19 cellular contexts compared by ENCODE assay signal in genomic region chr7:94325121-94325475, GRCh38.
DNase-seq lines count a peak whose midpoint lies in the region; ATAC-seq, FAIRE-seq and TF ChIP-seq lines count a peak whose summit lies in the region.
"Had no signal": no experiment of that assay in that cellular context is flagged by ENCODE, and none has a peak within 500 bp of the region (broad histone marks: within the 10 kb centered on the region; RNA-seq: fewer than 3 reads in every experiment).

No MANE protein-coding gene starts in this region.

- H3K4me2 ChIP-seq in K562 (ENCODE audit: insufficient read depth, low read length) = no peak overlapping the region

- peaks cover 23% of the 10 kb centered on the region for H3K9me3 Mint-ChIP-seq in nephron

- no peak for TF ChIP-seq RAD21 in K562 (CRISPR knock-in tag; conservative IDR thresholded peaks at IDR 0.05 in 1 of 2, IDR thresholded peaks at IDR 0.05 in 1 of 2)

- peaks cover 46% of the 10 kb centered on the region for H3K4me1 Mint-ChIP-seq in nephron
- H3K4me1 Mint-ChIP-seq: IgD-negative memory B cell had no signal

- H3K27me3 ChIP-seq in left ventricle myocardium inferior (ENCODE audit: low read depth) = no peaks in the 10 kb centered on the region
- H3K27me3 ChIP-seq in right atrium auricular region = no peaks in the 10 kb centered on the region
- no peaks in the 10 kb centered on the region for H3K27me3 ChIP-seq in K562 (ENCODE audit: control insufficient read depth in 2 of 2, insufficient read depth in 2 of 2, low read length in 2 of 2)

- no peaks in the 10 kb centered on the region for H4K20me1 ChIP-seq in K562 (replicated peaks; ENCODE audit: control insufficient read depth, insufficient read depth, low read length)

- no peak overlapping the region for H2AFZ ChIP-seq in K562 (ENCODE audit: low read depth, low read length)

- H3K27ac Mint-ChIP-seq in nephron = peak overlapping the region; percentile 71 to 91 (median 89)
- H3K27ac Mint-ChIP-seq: IgD-negative memory B cell had no signal

- H3K79me2 ChIP-seq in K562 (ENCODE audit: control insufficient read depth, insufficient read depth, low read length) = no peaks in the 10 kb centered on the region

- peaks cover 21% of the 10 kb centered on the region for H3K9me3 ChIP-seq in left ventricle myocardium inferior (replicated peaks)
- H3K9me3 ChIP-seq in right atrium auricular region = peaks cover 0 to 8% of the 10 kb centered on the region in 2 donors
- H3K9me3 ChIP-seq in K562 (replicated peaks; ENCODE audit: control insufficient read depth, insufficient read depth, low read depth, low read length) = no peaks in the 10 kb centered on the region

- H3K36me3 Mint-ChIP-seq in nephron (ENCODE audit: low read depth) = peaks cover 12% of the 10 kb centered on the region
- H3K36me3 Mint-ChIP-seq: IgD-negative memory B cell had no signal

- in situ Hi-C loops in K562 (cut with MboI) = no loop called here

- POLR2A ChIA-PET in K562 (lab: Yijun Ruan, JAX) = interaction anchor here (0.6 to 1.2 kb wide), 2 partner anchors 19 to 375 kb away, joined by 3 read pairs; no protein-coding TSS in a partner anchor

- TF ChIP-seq CTCF in left ventricle myocardium inferior (IDR thresholded peaks at IDR 0.05; ENCODE audit: borderline replicate concordance) (no peak), right atrium auricular region (IDR thresholded peaks at IDR 0.05) (no peak), K562 (IDR thresholded peaks at IDR 0.05 in 2 of 3, conservative IDR thresholded peaks at IDR 0.05 in 1 of 3; ENCODE audit: insufficient read depth in 2 of 3, low read depth in 1 of 3, low read length in 3 of 3) (no peak), nephron (IDR thresholded peaks at IDR 0.05; ENCODE audit: unreplicated experiment in 3 of 3) (no peak)

- no TSS peak for BruUV-seq in K562 (replicated peaks; lab: Mats Ljungman, UMichigan)

- no peak overlapping the region for H3K9ac ChIP-seq in K562 (ENCODE audit: insufficient read depth in 1 of 2, low read depth in 2 of 2, low read length in 2 of 2)

- peak overlapping the region; percentile 59 for H3K27ac ChIP-seq in left ventricle myocardium inferior (replicated peaks)
- peak overlapping the region in 1 of 2 donors; percentile 59 for H3K27ac ChIP-seq in right atrium auricular region
- no peak overlapping the region for H3K27ac ChIP-seq in K562 (ENCODE audit: extremely low read depth, low read depth, low read length)

- no peak overlapping the region for H3K4me3 ChIP-seq in left ventricle myocardium inferior
- no peak overlapping the region for H3K4me3 ChIP-seq in right atrium auricular region
- no peak overlapping the region for H3K4me3 ChIP-seq in K562

- CTCF ChIA-PET in K562 (lab: Yijun Ruan, JAX; ENCODE audit: low intra/inter-chr PET ratio) = no interaction called here

- intact Hi-C loops in left ventricle myocardium inferior (cut with micrococcal nuclease) (no loop called here), K562 (cut with micrococcal nuclease) (no loop called here)

- H3K4me1 ChIP-seq in left ventricle myocardium inferior (no peaks in the 10 kb centered on the region), right atrium auricular region (no peaks in the 10 kb centered on the region), K562 (replicated peaks in 1 of 2; ENCODE audit: control insufficient read depth in 2 of 2, insufficient read depth in 2 of 2, low read length in 2 of 2) (no peaks in the 10 kb centered on the region)

- H3K36me3 ChIP-seq in left ventricle myocardium inferior (no peaks in the 10 kb centered on the region), right atrium auricular region (no peaks in the 10 kb centered on the region), K562 (ENCODE audit: control insufficient read depth, insufficient read depth, low read length) (no peaks in the 10 kb centered on the region)

- no peak for TF ChIP-seq POLR2A in K562 (conservative IDR thresholded peaks at IDR 0.05)

- no peak for ATAC-seq in K562
- no peak for ATAC-seq in HG03097 (IDR thresholded peaks at IDR 0.05; ENCODE audit: low FRiP score, unreplicated experiment)

- DNase-seq in left ventricle myocardium inferior (no peak), right atrium auricular region (ENCODE audit: low spot score) (no peak), K562 (ENCODE audit: extremely low read depth in 1 of 4, low spot score in 3 of 4) (no peak), middle frontal gyrus (ENCODE audit: extremely low spot score, low spot score) (no peak), SIG-M5 (lab: John Stamatoyannopoulos, UW) (no peak), NCI-H2107 treated with DMSO at 0.1 percent for 48 hours (lab: John Stamatoyannopoulos, UW; ENCODE audit: unreplicated experiment) (no peak)
- DNase-seq: 8988T; C1 segment of cervical spinal cord; GOT3; NCI-H187; NCI-H2171; NCI-H446; NK-92 treated with Interleukin-12 subunit alpha and Interleukin-12 subunit beta, amount 100 ng/mL, for 24 hours; OCI-M1; SW 1271 had no signal

- H3K4me3 Mint-ChIP-seq in nephron = peak overlapping the region in 1 of 3 experiments; percentile 34
- H3K4me3 Mint-ChIP-seq: IgD-negative memory B cell had no signal

- no peaks in the 10 kb centered on the region for H3K9me1 ChIP-seq in K562 (ENCODE audit: control insufficient read depth, insufficient read depth, low read length)

- FAIRE-seq in K562 (lab: Jason Lieb, UNC) = no peak
- FAIRE-seq: GM12892 had no signal

- TF ChIP-seq EP300 in K562 (IDR thresholded peaks at IDR 0.05; ENCODE audit: low read length) = no peak

- WGBS in K562 (ENCODE audit: insufficient coverage, low coverage, missing lambda C conversion rate) = 6% methylated on average over 3 of the region's 3 CpGs

- H3K27me3 Mint-ChIP-seq in nephron (ENCODE audit: low read depth) = no peaks in the 10 kb centered on the region

TF ChIP-seq in K562, 482 proteins besides CTCF, POLR2A, EP300 and RAD21:
- no peak for TF ChIP-seq MXI1 (IDR thresholded peaks at IDR 0.05; ENCODE audit: low read depth, low read length)
- TF ChIP-seq CBFB (CRISPR knock-in tag; IDR thresholded peaks at IDR 0.05) = no peak
- peak; percentile 74 for TF ChIP-seq TFE3 (CRISPR knock-in tag; IDR thresholded peaks at IDR 0.05)
- TF ChIP-seq ZNF24 (IDR thresholded peaks at IDR 0.05) = peak; percentile 25; the same call in 1 of the 2 replicates
TF ChIP-seq in K562: peak in this region for 2.
